Comparison of ENCODE assay signal across 9 cellular contexts in genomic region chrX:123732679-123733363, GRCh38. TPM values are rescaled to one million over a fixed set of nuclear protein-coding genes. Genes with fewer than 3 reads are reported as not detected.
DNase-seq lines count a peak whose midpoint lies in the region; ATAC-seq, FAIRE-seq and TF ChIP-seq lines count a peak whose summit lies in the region.
"Had no signal": no experiment of that assay in that cellular context is flagged by ENCODE, and none has a peak within 500 bp of the region (broad histone marks: within the 10 kb centered on the region; RNA-seq: fewer than 3 reads in every experiment).

TSS of gene THOC2 (minus strand) at chrX:123733052. CDS start at chrX:123733022, 30 bp downstream.

- TSS peak; percentile 50 for BruUV-seq in mammary epithelial cell (replicated peaks; lab: Mats Ljungman, UMichigan)

- H3K9ac ChIP-seq in mammary epithelial cell (ENCODE audit: insufficient read depth, low read length) = peak within 1 kb of the TSS; percentile 86

- H4K20me1 ChIP-seq in mammary epithelial cell (ENCODE audit: insufficient read depth, low read length) = no peaks in the 10 kb centered on the region

- ATAC-seq in GM18867 (IDR thresholded peaks at IDR 0.05; ENCODE audit: unreplicated experiment) (peak; percentile 90), HG03108 (IDR thresholded peaks at IDR 0.05; ENCODE audit: unreplicated experiment) (peak; percentile 73)

- H3K79me2 ChIP-seq in mammary epithelial cell (ENCODE audit: insufficient read depth, low read length) = peaks cover 51% of the 10 kb centered on the region

- H3K27ac ChIP-seq in WERI-Rb-1 (peak within 1 kb of the TSS; percentile 90), mammary epithelial cell (ENCODE audit: insufficient read depth, low read depth, low read length) (peak within 1 kb of the TSS; percentile 73), small intestine (ENCODE audit: low read depth in 1 of 2, low read length in 1 of 2) (peak within 1 kb of the TSS; percentile 50 to 81)

- peak within 1 kb of the TSS; percentile 91 for H2AFZ ChIP-seq in mammary epithelial cell (ENCODE audit: low read depth, low read length)

- FAIRE-seq in small intestine (lab: Jason Lieb, UNC) = no peak
- FAIRE-seq: colon had no signal

- peak within 1 kb of the TSS; percentile 76 for H3K4me2 ChIP-seq in mammary epithelial cell (ENCODE audit: insufficient read depth, low read depth, low read length)

- H3K4me3 ChIP-seq in AG04449 (ENCODE audit: low read depth, low read length) (peak within 1 kb of the TSS; percentile 82), WERI-Rb-1 (ENCODE audit: low read depth, low read length) (peak within 1 kb of the TSS; percentile 65), mammary epithelial cell (replicated peaks in 1 of 3; ENCODE audit: insufficient read depth in 1 of 3, low read depth in 2 of 3, low read length in 3 of 3) (peak within 1 kb of the TSS; percentile 71 to 83 (median 82)), small intestine (ENCODE audit: low read depth in 1 of 2, low read length in 2 of 2) (peak within 1 kb of the TSS; percentile 71 to 74)

- in situ Hi-C loops in mammary epithelial cell (cut with MboI; ENCODE audit: low sequenced_read_pairs in 2 of 2) = no loop called here

- peak; percentile 43 for TF ChIP-seq CTCF in AG04449 (IDR thresholded peaks at IDR 0.05; ENCODE audit: insufficient read depth, low read length, missing control alignments)
- peak; percentile 41 for TF ChIP-seq CTCF in WERI-Rb-1 (IDR thresholded peaks at IDR 0.05; ENCODE audit: low read depth, low read length)
- peak; percentile 9 to 51 for TF ChIP-seq CTCF in mammary epithelial cell (conservative IDR thresholded peaks at IDR 0.05 in 1 of 2, IDR thresholded peaks at IDR 0.05 in 1 of 2; ENCODE audit: extremely low read depth in 1 of 2, insufficient read depth in 1 of 2, low read depth in 1 of 2, low read length in 2 of 2)

- intact Hi-C loops in mammary epithelial cell (cut with micrococcal nuclease) = no loop called here

- H3K36me3 ChIP-seq in WERI-Rb-1 = 0 out of 2 replicates have a peak, but pooled peaks cover 3% of the 10 kb centered on the region
- H3K36me3 ChIP-seq in mammary epithelial cell (ENCODE audit: insufficient read depth, low read length) = no peaks in the 10 kb centered on the region
- H3K36me3 ChIP-seq in small intestine (ENCODE audit: control insufficient read depth in 2 of 2, insufficient read depth in 2 of 2, low read length in 2 of 2) = no peaks in the 10 kb centered on the region

- dilution Hi-C loops in mammary epithelial cell (cut with HindIII; ENCODE audit: low sequenced_read_pairs) = no loop called here

- CTCF ChIA-PET in AG04449 (lab: Yijun Ruan, JAX) (no interaction called here), mammary epithelial cell (lab: Charles Lee; ENCODE audit: low non-redundant PET) (interaction anchor here (0.6 kb wide), 1 partner anchor 37 kb away, joined by 3 read pairs; no protein-coding TSS in a partner anchor)

- peaks cover 6% of the 10 kb centered on the region for H3K27me3 ChIP-seq in WERI-Rb-1 (ENCODE audit: insufficient read depth, low read depth, severe bottlenecking)
- no peaks in the 10 kb centered on the region for H3K27me3 ChIP-seq in mammary epithelial cell (ENCODE audit: insufficient read depth, low read length)
- no peaks in the 10 kb centered on the region for H3K27me3 ChIP-seq in small intestine (ENCODE audit: control insufficient read depth in 2 of 2, insufficient read depth in 2 of 2, low read length in 2 of 2)

- peaks cover 8% of the 10 kb centered on the region for H3K9me3 ChIP-seq in WERI-Rb-1 (ENCODE audit: severe bottlenecking)
- H3K9me3 ChIP-seq in mammary epithelial cell (replicated peaks; ENCODE audit: insufficient read depth, low read length) = no peaks in the 10 kb centered on the region
- no peaks in the 10 kb centered on the region for H3K9me3 ChIP-seq in small intestine (ENCODE audit: control insufficient read depth, low read depth)

- H3K4me1 ChIP-seq in mammary epithelial cell (ENCODE audit: insufficient read depth, low read length) (no peaks in the 10 kb centered on the region), small intestine (ENCODE audit: control insufficient read depth in 2 of 2, insufficient read depth in 1 of 2, low read depth in 1 of 2, low read length in 1 of 2) (no peaks in the 10 kb centered on the region)

- POLR2A ChIA-PET in AG04449 (lab: Yijun Ruan, JAX) = no interaction called here

- peak; percentile 16 for DNase-seq in AG04449 (ENCODE audit: low read depth, low spot score)
- peak; percentile 85 for DNase-seq in NCI-H2171 treated with DMSO at 0.1 percent for 48 hours (lab: John Stamatoyannopoulos, UW)
- peak; percentile 86 for DNase-seq in WERI-Rb-1
- DNase-seq in mammary epithelial cell = peak; percentile 76
- DNase-seq in iPS-NIHi11 (ENCODE audit: low spot score) = peak; percentile 82
- peak; percentile 84 for DNase-seq in small intestine

- WGBS in mammary epithelial cell (ENCODE audit: low coverage, missing lambda C conversion rate) = 38% methylated on average over 15 of the region's 48 CpGs
- 1 to 54% (median 9%) methylated on average over 29 to 45 of the region's 48 CpGs for WGBS in small intestine, 3 donors

RNA-seq across cellular contexts. Expression of gene THOC2, which starts in this region (rescaled TPM):
- 10 to 100 TPM; 59.5 to 62.0 TPM for total RNA-seq in mammary epithelial cell
- polyA plus RNA-seq in mammary epithelial cell (27.9 TPM), small intestine (10 to 100 TPM; 30.5 to 83.0 (median 79.4) TPM)
- 20.1 TPM for polyA minus RNA-seq in mammary epithelial cell

Comparison
In these comparisons a context has a peak if more than half of its experiments do, and no peak if none do; other contexts are left out.
1. Peak in every context shown above with its lines: DNase-seq, ATAC-seq, H3K4me3 ChIP-seq and H3K27ac ChIP-seq.
2. DNase-seq: peak in every context shown above with its lines; median percentile 86 in WERI-Rb-1; 85 in NCI-H2171 treated with DMSO at 0.1 percent for 48 hours; 84 in small intestine; 82 in iPS-NIHi11; 76 in mammary epithelial cell; 16 in AG04449.